Comparison of ENCODE assay signal across 15 cellular contexts in genomic region chr7:77933394-77933793, GRCh38.
DNase-seq lines count a peak whose midpoint lies in the region; ATAC-seq, FAIRE-seq and TF ChIP-seq lines count a peak whose summit lies in the region.
"Had no signal": no experiment of that assay in that cellular context is flagged by ENCODE, and none has a peak within 500 bp of the region (broad histone marks: within the 10 kb centered on the region; RNA-seq: fewer than 3 reads in every experiment).

No MANE protein-coding gene starts in this region.

- H3K27ac Mint-ChIP-seq in Calu3 (ENCODE audit: unreplicated experiment): peak overlapping the region; percentile 4
- H3K27ac Mint-ChIP-seq: activated CD8-positive, alpha-beta T cell treated with anti-CD3 and anti-CD28 coated beads for 36 hours had no signal

- intact Hi-C loops in Calu3 (cut with micrococcal nuclease; ENCODE audit: unreplicated experiment) (loop anchor here (5.0 kb wide), 1 partner anchor 131 kb away; no protein-coding TSS in a partner anchor), K562 (cut with micrococcal nuclease) (no loop called here), mucosa of descending colon (cut with DNase I, micrococcal nuclease) (no loop called here), posterior cingulate gyrus (cut with DNase I) (no loop called here), stomach (cut with DNase I; ENCODE audit: low total_unique reads) (no loop called here)

- H3K4me2 ChIP-seq in K562 (ENCODE audit: insufficient read depth, low read length): no peak overlapping the region

- H3K4me1 Mint-ChIP-seq in Calu3 (ENCODE audit: low read depth, unreplicated experiment): peaks cover 19% of the 10 kb centered on the region

- 14% methylated on average over 3 of the region's 3 CpGs for WGBS in K562 (ENCODE audit: insufficient coverage, low coverage, missing lambda C conversion rate)
- 71 to 87% (median 83%) methylated on average over 3 of the region's 3 CpGs for WGBS in stomach, 5 donors

- FAIRE-seq in K562 (lab: Jason Lieb, UNC): peak; percentile 26

- TF ChIP-seq EP300 in K562 (IDR thresholded peaks at IDR 0.05; ENCODE audit: low read length) (peak; percentile 19; the same call in 1 of the 2 replicates), stomach (IDR thresholded peaks at IDR 0.05) (no peak)

- no peak overlapping the region for H2AFZ ChIP-seq in K562 (ENCODE audit: low read depth, low read length)

- H3K9me3 ChIP-seq in K562 (replicated peaks; ENCODE audit: control insufficient read depth, insufficient read depth, low read depth, low read length) (no peaks in the 10 kb centered on the region), mucosa of descending colon (no peaks in the 10 kb centered on the region), stomach (no peaks in the 10 kb centered on the region)
- H3K9me3 ChIP-seq: adrenal gland, ovary had no signal

- no peak overlapping the region for H3K4me3 Mint-ChIP-seq in Calu3 (ENCODE audit: low read depth, unreplicated experiment)
- H3K4me3 Mint-ChIP-seq: activated CD8-positive, alpha-beta T cell treated with anti-CD3 and anti-CD28 coated beads for 36 hours had no signal

- H3K27me3 Mint-ChIP-seq in Calu3 (ENCODE audit: unreplicated experiment): no peaks in the 10 kb centered on the region
- H3K27me3 Mint-ChIP-seq: activated CD8-positive, alpha-beta T cell treated with anti-CD3 and anti-CD28 coated beads for 36 hours had no signal

- CTCF ChIA-PET in Calu3 (lab: Charles Lee): interaction anchor here (0.7 to 0.8 kb wide), 2 partner anchors 10 to 24 kb away, joined by 3 to 7 read pairs; no protein-coding TSS in a partner anchor
- CTCF ChIA-PET in K562 (lab: Yijun Ruan, JAX; ENCODE audit: low intra/inter-chr PET ratio): no interaction called here

- H3K9ac ChIP-seq in K562 (ENCODE audit: insufficient read depth in 1 of 2, low read depth in 2 of 2, low read length in 2 of 2): no peak overlapping the region

- no peaks in the 10 kb centered on the region for H4K20me1 ChIP-seq in K562 (replicated peaks; ENCODE audit: control insufficient read depth, insufficient read depth, low read length)

- ATAC-seq in K562 (peak; percentile 81), mucosa of descending colon (peak; percentile 89), GM19467 (IDR thresholded peaks at IDR 0.05; ENCODE audit: unreplicated experiment) (no peak)
- ATAC-seq: activated CD8-positive, alpha-beta T cell treated with anti-CD3 and anti-CD28 coated beads for 36 hours had no signal

- 0 out of 4 replicates have a peak, but pooled peaks of 1 of the 2 experiments have one; percentile 7 for TF ChIP-seq RAD21 in K562 (CRISPR knock-in tag; conservative IDR thresholded peaks at IDR 0.05 in 1 of 2, IDR thresholded peaks at IDR 0.05 in 1 of 2)

- H3K36me3 ChIP-seq in K562 (ENCODE audit: control insufficient read depth, insufficient read depth, low read length) (peaks cover 17% of the 10 kb centered on the region; the same call in 2 of the 3 replicates), mucosa of descending colon (ENCODE audit: low read depth) (no peaks in the 10 kb centered on the region), stomach (peaks cover 0 to 7% (median 3%) of the 10 kb centered on the region in 4 donors)
- H3K36me3 ChIP-seq: adrenal gland, ovary had no signal

- BruUV-seq in Calu3 (replicated peaks; lab: Mats Ljungman, UMichigan) (no TSS peak), K562 (replicated peaks; lab: Mats Ljungman, UMichigan) (no TSS peak)

- H3K9me3 Mint-ChIP-seq in Calu3 (ENCODE audit: low read depth, unreplicated experiment): no peaks in the 10 kb centered on the region
- H3K9me3 Mint-ChIP-seq: activated CD8-positive, alpha-beta T cell treated with anti-CD3 and anti-CD28 coated beads for 36 hours had no signal

- H3K27me3 ChIP-seq in K562 (ENCODE audit: control insufficient read depth in 2 of 2, insufficient read depth in 2 of 2, low read length in 2 of 2): no peaks in the 10 kb centered on the region
- no peaks in the 10 kb centered on the region for H3K27me3 ChIP-seq in stomach
- H3K27me3 ChIP-seq: adrenal gland, ovary had no signal

- POLR2A ChIA-PET in K562 (lab: Yijun Ruan, JAX): interaction anchor here (1.1 to 3.2 kb wide), 3 partner anchors 11 to 30 kb away, joined by 3 to 13 read pairs (median 4); no protein-coding TSS in a partner anchor

- no peaks in the 10 kb centered on the region for H3K36me3 Mint-ChIP-seq in Calu3 (ENCODE audit: insufficient read depth, unreplicated experiment)

- no peaks in the 10 kb centered on the region for H3K79me2 ChIP-seq in K562 (ENCODE audit: control insufficient read depth, insufficient read depth, low read length)

- TF ChIP-seq CTCF in Calu3 (IDR thresholded peaks at IDR 0.05; ENCODE audit: unreplicated experiment): no peak
- TF ChIP-seq CTCF in K562 (IDR thresholded peaks at IDR 0.05 in 2 of 3, conservative IDR thresholded peaks at IDR 0.05 in 1 of 3; ENCODE audit: insufficient read depth in 2 of 3, low read depth in 1 of 3, low read length in 3 of 3): no peak
- no peak for TF ChIP-seq CTCF in mucosa of descending colon (IDR thresholded peaks at IDR 0.05)
- no peak for TF ChIP-seq CTCF in stomach (IDR thresholded peaks at IDR 0.05)

- TF ChIP-seq POLR2A in K562 (conservative IDR thresholded peaks at IDR 0.05): no peak
- TF ChIP-seq POLR2A in stomach (IDR thresholded peaks at IDR 0.05): no peak

- H3K4me1 ChIP-seq in K562 (replicated peaks in 1 of 2; ENCODE audit: control insufficient read depth in 2 of 2, insufficient read depth in 2 of 2, low read length in 2 of 2): peaks cover 0 to 10% of the 10 kb centered on the region in 2 experiments; a peak in 2 of 5 replicates
- no peaks in the 10 kb centered on the region for H3K4me1 ChIP-seq in mucosa of descending colon (ENCODE audit: low read depth)
- H3K4me1 ChIP-seq in stomach: no peaks in the 10 kb centered on the region
- H3K4me1 ChIP-seq: adrenal gland had no signal

- H3K27ac ChIP-seq in K562 (ENCODE audit: extremely low read depth, low read depth, low read length) (peak overlapping the region; percentile 35; the same call in 1 of the 3 replicates), stomach (no peak overlapping the region)
- H3K27ac ChIP-seq: adrenal gland, ovary had no signal

- in situ Hi-C loops in K562 (cut with MboI): loop anchor here (5.0 kb wide), 1 partner anchor 266 kb away; no protein-coding TSS in a partner anchor

- H3K4me3 ChIP-seq in K562 (no peak overlapping the region), mucosa of descending colon (no peak overlapping the region), stomach (no peak overlapping the region)
- H3K4me3 ChIP-seq: adrenal gland, ovary had no signal

- no peaks in the 10 kb centered on the region for H3K9me1 ChIP-seq in K562 (ENCODE audit: control insufficient read depth, insufficient read depth, low read length)

- DNase-seq in Calu3: no peak
- peak; percentile 14 for DNase-seq in HS-27A (ENCODE audit: low read depth)
- DNase-seq in K562 (ENCODE audit: extremely low read depth in 1 of 4, low spot score in 3 of 4): peak; percentile 46 to 67 (median 56)
- no peak for DNase-seq in mucosa of descending colon
- DNase-seq in posterior cingulate gyrus: no peak
- no peak for DNase-seq in stomach
- DNase-seq in SKM-1 treated with dmso at 0.1 percent for 144 hours (lab: John Stamatoyannopoulos, UW; ENCODE audit: unreplicated experiment): no peak
- DNase-seq: activated CD8-positive, alpha-beta T cell treated with anti-CD3 and anti-CD28 coated beads for 36 hours; adrenal gland; MM.1S; NCI-H524 treated with DMSO at 0.1 percent for 48 hours; ovary; stimulated activated CD4-positive, alpha-beta T cell treated with anti-CD3 and anti-CD28 coated beads, Interleukin-4, amount 100 ng/mL, for 1 hour; substantia nigra had no signal

TF ChIP-seq in K562, 482 proteins besides CTCF, POLR2A, EP300 and RAD21 (continues in another document):
- TF ChIP-seq RBFOX2 (IDR thresholded peaks at IDR 0.05; ENCODE audit: low read depth, low read length) (no peak), SMAD1 (IDR thresholded peaks at IDR 0.05; ENCODE audit: low read depth, low read length, partially characterized antibody) (no peak), HDAC3 (IDR thresholded peaks at IDR 0.05; ENCODE audit: borderline replicate concordance, partially characterized antibody) (no peak), ZSCAN29 (IDR thresholded peaks at IDR 0.05) (no peak), SMARCC2 (IDR thresholded peaks at IDR 0.05; ENCODE audit: low read depth) (no peak), PHF8 (IDR thresholded peaks at IDR 0.05; ENCODE audit: borderline replicate concordance, low read length) (no peak), SMAD2 (IDR thresholded peaks at IDR 0.05; ENCODE audit: low read depth, low read length) (no peak), CBX5 (IDR thresholded peaks at IDR 0.05; ENCODE audit: borderline replicate concordance, low read depth) (no peak), CBFA2T3 (IDR thresholded peaks at IDR 0.05) (peak; percentile 64), ZNF197 (CRISPR knock-in tag; IDR thresholded peaks at IDR 0.05; ENCODE audit: low read depth) (no peak), ZNF12 (CRISPR knock-in tag; IDR thresholded peaks at IDR 0.05) (no peak), FOSL1 (tag; conservative IDR thresholded peaks at IDR 0.05) (peak; percentile 89), BCOR (IDR thresholded peaks at IDR 0.05) (no peak), SRSF3 (IDR thresholded peaks at IDR 0.05; ENCODE audit: insufficient read depth, low read length) (no peak), FOXA3 (CRISPR knock-in tag; conservative IDR thresholded peaks at IDR 0.05 in 1 of 2, IDR thresholded peaks at IDR 0.05 in 1 of 2) (no peak)
- TF ChIP-seq, protein P1, sequence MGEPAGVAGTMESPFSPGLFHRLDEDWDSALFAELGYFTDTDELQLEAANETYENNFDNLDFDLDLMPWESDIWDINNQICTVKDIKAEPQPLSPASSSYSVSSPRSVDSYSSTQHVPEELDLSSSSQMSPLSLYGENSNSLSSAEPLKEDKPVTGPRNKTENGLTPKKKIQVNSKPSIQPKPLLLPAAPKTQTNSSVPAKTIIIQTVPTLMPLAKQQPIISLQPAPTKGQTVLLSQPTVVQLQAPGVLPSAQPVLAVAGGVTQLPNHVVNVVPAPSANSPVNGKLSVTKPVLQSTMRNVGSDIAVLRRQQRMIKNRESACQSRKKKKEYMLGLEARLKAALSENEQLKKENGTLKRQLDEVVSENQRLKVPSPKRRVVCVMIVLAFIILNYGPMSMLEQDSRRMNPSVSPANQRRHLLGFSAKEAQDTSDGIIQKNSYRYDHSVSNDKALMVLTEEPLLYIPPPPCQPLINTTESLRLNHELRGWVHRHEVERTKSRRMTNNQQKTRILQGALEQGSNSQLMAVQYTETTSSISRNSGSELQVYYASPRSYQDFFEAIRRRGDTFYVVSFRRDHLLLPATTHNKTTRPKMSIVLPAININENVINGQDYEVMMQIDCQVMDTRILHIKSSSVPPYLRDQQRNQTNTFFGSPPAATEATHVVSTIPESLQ (CRISPR knock-in tag; IDR thresholded peaks at IDR 0.05): no peak

Comparison
In these comparisons a context has a peak if more than half of its experiments do, and no peak if none do; other contexts are left out.
1. DNase-seq: peak in HS-27A (single experiment) and K562 (4 of 4); none in Calu3 (single experiment), mucosa of descending colon (0 of 3), posterior cingulate gyrus (0 of 10), stomach (single experiment) and SKM-1 treated with dmso at 0.1 percent for 144 hours (single experiment).